In genomic region chr5:149063017-149063687, GRCh38 we compare ENCODE assay signal across 9 cellular contexts. TPM values are rescaled to one million over a fixed set of nuclear protein-coding genes. Genes with fewer than 3 reads are reported as not detected.
DNase-seq lines count a peak whose midpoint lies in the region; ATAC-seq and TF ChIP-seq lines count a peak whose summit lies in the region.
"Had no signal": no experiment of that assay in that cellular context is flagged by ENCODE, and none has a peak within 500 bp of the region (broad histone marks: within the 10 kb centered on the region; RNA-seq: fewer than 3 reads in every experiment).

Gene SH3TC2, minus strand, starts transcription at chr5:149063062. Its CDS starts 40 bp downstream, at chr5:149063022.

- POLR2A ChIA-PET in activated CD4-positive, alpha-beta memory T cell treated with anti-CD3 and anti-CD28 coated beads, Interleukin-2, amount 10 ng/mL, durations not matched to agents 7 days and 5 days (lab: Charles Lee), result no interaction called here

- ATAC-seq in foreskin keratinocyte (peak; percentile 76), GM19455 (IDR thresholded peaks at IDR 0.05; ENCODE audit: unreplicated experiment) (no peak), HG03280 (IDR thresholded peaks at IDR 0.05; ENCODE audit: unreplicated experiment) (no peak)

- no peaks in the 10 kb centered on the region for H3K27me3 ChIP-seq in foreskin keratinocyte

- CTCF ChIA-PET in activated CD4-positive, alpha-beta memory T cell treated with anti-CD3 and anti-CD28 coated beads, Interleukin-2, amount 10 ng/mL, durations not matched to agents 7 days and 5 days (lab: Charles Lee), result no interaction called here

- DNase-seq in Ammon's horn (ENCODE audit: low spot score) (peak; percentile 96), SK-MEL-5 (ENCODE audit: low read depth, low spot score) (peak; percentile 88), foreskin keratinocyte (peak; percentile 87 to 95), neural crest cell (ENCODE audit: low read depth, low spot score) (peak; percentile 48), DMS 273 (lab: John Stamatoyannopoulos, UW; ENCODE audit: unreplicated experiment) (no peak)
- no peak for DNase-seq in activated CD4-positive, alpha-beta memory T cell treated with anti-CD3 and anti-CD28 coated beads, Interleukin-2, amount 10 ng/mL, durations not matched to agents 7 days and 5 days
- DNase-seq: NCI-H1105 had no signal

- TF ChIP-seq CTCF in foreskin keratinocyte (conservative IDR thresholded peaks at IDR 0.05) (no peak), neural crest cell (conservative IDR thresholded peaks at IDR 0.05) (no peak)

- peak within 1 kb of the TSS; percentile 48 for H3K4me3 Mint-ChIP-seq in neural crest cell
- H3K4me3 Mint-ChIP-seq in activated CD4-positive, alpha-beta memory T cell treated with anti-CD3 and anti-CD28 coated beads, Interleukin-2, amount 10 ng/mL, durations not matched to agents 7 days and 5 days, result no peak within 1 kb of the TSS

- in situ Hi-C loops in SK-MEL-5 (cut with HindIII; ENCODE audit: low pct_unique_long_range_greater_than_20kb, low sequenced_read_pairs), result no loop called here

- peaks cover 8% of the 10 kb centered on the region for H3K9me3 Mint-ChIP-seq in neural crest cell
- H3K9me3 Mint-ChIP-seq in activated CD4-positive, alpha-beta memory T cell treated with anti-CD3 and anti-CD28 coated beads, Interleukin-2, amount 10 ng/mL, durations not matched to agents 7 days and 5 days, result no peaks in the 10 kb centered on the region

- peaks cover 35% of the 10 kb centered on the region for H3K4me1 ChIP-seq in foreskin keratinocyte

- H3K27me3 Mint-ChIP-seq in neural crest cell (ENCODE audit: low read depth), result no peaks in the 10 kb centered on the region
- H3K27me3 Mint-ChIP-seq in activated CD4-positive, alpha-beta memory T cell treated with anti-CD3 and anti-CD28 coated beads, Interleukin-2, amount 10 ng/mL, durations not matched to agents 7 days and 5 days, result peaks cover 11% of the 10 kb centered on the region

- peaks cover 31% of the 10 kb centered on the region for H3K4me1 Mint-ChIP-seq in neural crest cell
- H3K4me1 Mint-ChIP-seq in activated CD4-positive, alpha-beta memory T cell treated with anti-CD3 and anti-CD28 coated beads, Interleukin-2, amount 10 ng/mL, durations not matched to agents 7 days and 5 days, result peaks cover 4% of the 10 kb centered on the region

- H3K27ac Mint-ChIP-seq in neural crest cell (ENCODE audit: unreplicated experiment), result peak within 1 kb of the TSS; percentile 95
- H3K27ac Mint-ChIP-seq in activated CD4-positive, alpha-beta memory T cell treated with anti-CD3 and anti-CD28 coated beads, Interleukin-2, amount 10 ng/mL, durations not matched to agents 7 days and 5 days, result no peak within 1 kb of the TSS

- peak within 1 kb of the TSS; percentile 64 for H3K27ac ChIP-seq in foreskin keratinocyte

- peaks cover 11% of the 10 kb centered on the region for H3K36me3 Mint-ChIP-seq in neural crest cell (ENCODE audit: low read depth)
- H3K36me3 Mint-ChIP-seq in activated CD4-positive, alpha-beta memory T cell treated with anti-CD3 and anti-CD28 coated beads, Interleukin-2, amount 10 ng/mL, durations not matched to agents 7 days and 5 days (ENCODE audit: low read depth), result no peaks in the 10 kb centered on the region

RNA-seq across cellular contexts. Expression of gene SH3TC2, which starts in this region (rescaled TPM):
- total RNA-seq in SK-MEL-5 (2014; rRNA removed; shearing (Covaris generic)), result 21.8 and 22.1 TPM in 2 replicates
- polyA plus RNA-seq in SK-MEL-5 (2015; cell fraction: cytosol; rRNA removed), result 12.5 and 20.5 TPM in 2 replicates
- polyA plus RNA-seq in SK-MEL-5 (2015; cell fraction: nucleus; rRNA removed), result 68.1 and 109 TPM in 2 replicates
- total RNA-seq in foreskin keratinocyte (12.3 and 13.5 TPM in 2 replicates), neural crest cell (8.5 and 9.3 TPM in 2 replicates)
- 3.5 TPM in 2 replicates for polyA plus RNA-seq in foreskin keratinocyte
- not detected for total RNA-seq in activated CD4-positive, alpha-beta memory T cell treated with anti-CD3 and anti-CD28 coated beads, Interleukin-2, amount 10 ng/mL, durations not matched to agents 7 days and 5 days

Comparison
In these comparisons a context has a peak if more than half of its experiments do, and no peak if none do; other contexts are left out.
1. DNase-seq: peak in Ammon's horn (single experiment), SK-MEL-5 (single experiment), foreskin keratinocyte (2 of 2) and neural crest cell (single experiment); none in activated CD4-positive, alpha-beta memory T cell treated with anti-CD3 and anti-CD28 coated beads, Interleukin-2, amount 10 ng/mL, durations not matched to agents 7 days and 5 days (single experiment) and DMS 273 (single experiment).